In genomic region chr2:237662671-237663093, GRCh38 we compare ENCODE assay signal across 8 cellular contexts. TPM values are rescaled to one million over a fixed set of nuclear protein-coding genes. Genes with fewer than 3 reads are reported as not detected.
DNase-seq lines count a peak whose midpoint lies in the region; ATAC-seq, FAIRE-seq and TF ChIP-seq lines count a peak whose summit lies in the region.

No MANE protein-coding gene starts in this region.

- CTCF ChIA-PET in GM10248 (lab: Yijun Ruan, JAX), result interaction anchor here (3.9 kb wide), 1 partner anchor 11 kb away, joined by 21 read pairs; no protein-coding TSS in a partner anchor

- FAIRE-seq in GM18507 (lab: Jason Lieb, UNC), result peak; percentile 67
- FAIRE-seq in colon (lab: Jason Lieb, UNC), result peak; percentile 18

- ATAC-seq in left lobe of liver (peak; percentile 97), GM19452 (IDR thresholded peaks at IDR 0.05; ENCODE audit: unreplicated experiment) (no peak)

- POLR2A ChIA-PET in GM10248 (lab: Yijun Ruan, JAX), result no interaction called here

- peak overlapping the region; percentile 8 for H3K4me3 Mint-ChIP-seq in T-helper 2 cell treated with Interferon-gamma antibody and Interleukin-4, amounts not matched to agents 5 μg/mL and 100 μg/mL, for 36 hours

- TF ChIP-seq CTCF in GM10248 (IDR thresholded peaks at IDR 0.05; ENCODE audit: control extremely low read depth, extremely low read depth, low read depth, missing control alignments), result no peak

- no peak overlapping the region for H3K27ac Mint-ChIP-seq in T-helper 2 cell treated with Interferon-gamma antibody and Interleukin-4, amounts not matched to agents 5 μg/mL and 100 μg/mL, for 36 hours

- H3K36me3 Mint-ChIP-seq in T-helper 2 cell treated with Interferon-gamma antibody and Interleukin-4, amounts not matched to agents 5 μg/mL and 100 μg/mL, for 36 hours (ENCODE audit: low read depth), result no peaks in the 10 kb centered on the region

- DNase-seq in GM18507 (ENCODE audit: extremely low spot score, insufficient read length, low read depth), result no peak
- peak; percentile 40 to 55 for DNase-seq in NCI-H1930 (lab: John Stamatoyannopoulos, UW)
- peak; percentile 47 for DNase-seq in T-helper 2 cell treated with Interferon-gamma antibody and Interleukin-4, amounts not matched to agents 5 μg/mL and 100 μg/mL, for 36 hours (ENCODE audit: low spot score)
- DNase-seq in left lobe of liver (ENCODE audit: low spot score), result peak; percentile 95
- peak; percentile 19 to 55 for DNase-seq in stimulated activated CD4-positive, alpha-beta T cell treated with anti-CD3 and anti-CD28 coated beads, Interleukin-4, amount 100 ng/mL, for 48 hours (ENCODE audit: low read depth in 2 of 2)
- no peak for DNase-seq in GM10248 (ENCODE audit: extremely low spot score)

- peaks cover 38% of the 10 kb centered on the region for H3K27me3 Mint-ChIP-seq in T-helper 2 cell treated with Interferon-gamma antibody and Interleukin-4, amounts not matched to agents 5 μg/mL and 100 μg/mL, for 36 hours (ENCODE audit: low read depth)

- no peaks in the 10 kb centered on the region for H3K9me3 Mint-ChIP-seq in T-helper 2 cell treated with Interferon-gamma antibody and Interleukin-4, amounts not matched to agents 5 μg/mL and 100 μg/mL, for 36 hours

- peaks cover 6% of the 10 kb centered on the region for H3K4me1 Mint-ChIP-seq in T-helper 2 cell treated with Interferon-gamma antibody and Interleukin-4, amounts not matched to agents 5 μg/mL and 100 μg/mL, for 36 hours (ENCODE audit: low read depth)

RNA-seq across cellular contexts. Expression of gene LRRFIP1, which starts 35.3 kb away (rescaled TPM):
- 33.6 TPM for total RNA-seq in left lobe of liver

Comparison
In these comparisons a context has a peak if more than half of its experiments do, and no peak if none do; other contexts are left out.
1. DNase-seq: peak in NCI-H1930 (2 of 2), T-helper 2 cell treated with Interferon-gamma antibody and Interleukin-4, amounts not matched to agents 5 μg/mL and 100 μg/mL, for 36 hours (single experiment), left lobe of liver (single experiment) and stimulated activated CD4-positive, alpha-beta T cell treated with anti-CD3 and anti-CD28 coated beads, Interleukin-4, amount 100 ng/mL, for 48 hours (2 of 2); none in GM18507 (single experiment) and GM10248 (single experiment).